29 cellular contexts compared by ENCODE assay signal in genomic region chr12:52312086-52312485, GRCh38. TPM values are rescaled to one million over a fixed set of nuclear protein-coding genes. Genes with fewer than 3 reads are reported as not detected.
"Had no signal": no experiment of that assay in that cellular context is flagged by ENCODE, and none has a peak within 500 bp of the region (broad histone marks: within the 10 kb centered on the region; RNA-seq: fewer than 3 reads in every experiment).

No MANE protein-coding gene starts in this region.

- H3K9me3 Mint-ChIP-seq: effector memory CD8-positive, alpha-beta T cell; memory B cell; mesothelial cell of epicardium; natural killer cell treated with Interleukin-12 subunit alpha and Interleukin-12 subunit beta and Interleukin-15 and Interleukin-18, amount 100 ng/mL, for 72 hours; neural crest cell; stimulated activated naive B cell treated with anti-CD40 and anti-IgM and Interleukin-4, amounts not matched to agents 10 μg/mL and 1 μg/mL and 100 μg/mL, for 72 hours; stimulated activated naive CD8-positive, alpha-beta T cell treated with anti-CD3 and anti-CD28 coated beads, Interleukin-15, Interleukin-2, amounts not matched to agents 100 ng/mL and 50 ng/mL, for 24 hours had no signal

- DNase-seq: cortex of kidney; effector memory CD8-positive, alpha-beta T cell; foreskin fibroblast; gastrocnemius medialis; kidney; mucosa of descending colon; naive B cell; stimulated activated CD4-positive, alpha-beta T cell treated with anti-CD3 and anti-CD28 coated beads, Interleukin-4, amount 100 ng/mL, for 4 hours; stimulated activated naive B cell treated with anti-CD40 and anti-IgM and Interleukin-4, amounts not matched to agents 10 μg/mL and 1 μg/mL and 100 μg/mL, for 72 hours; transverse colon; upper lobe of right lung had no signal

- H3K27ac Mint-ChIP-seq: effector memory CD8-positive, alpha-beta T cell; memory B cell; mesothelial cell of epicardium; naive B cell; natural killer cell treated with Interleukin-12 subunit alpha and Interleukin-12 subunit beta and Interleukin-15 and Interleukin-18, amount 100 ng/mL, for 72 hours; progenitor cell of endocrine pancreas; stimulated activated naive B cell treated with anti-CD40 and anti-IgM and Interleukin-4, amounts not matched to agents 10 μg/mL and 1 μg/mL and 100 μg/mL, for 72 hours; stimulated activated naive CD8-positive, alpha-beta T cell treated with anti-CD3 and anti-CD28 coated beads, Interleukin-15, Interleukin-2, amounts not matched to agents 100 ng/mL and 50 ng/mL, for 24 hours had no signal

- H3K4me3 ChIP-seq: gastrocnemius medialis, lung, mucosa of descending colon, transverse colon, upper lobe of right lung, vagina had no signal

- H3K36me3 Mint-ChIP-seq: memory B cell; mesothelial cell of epicardium; natural killer cell treated with Interleukin-12 subunit alpha and Interleukin-12 subunit beta and Interleukin-15 and Interleukin-18, amount 100 ng/mL, for 72 hours; stimulated activated naive B cell treated with anti-CD40 and anti-IgM and Interleukin-4, amounts not matched to agents 10 μg/mL and 1 μg/mL and 100 μg/mL, for 72 hours had no signal

- H3K4me1 ChIP-seq: upper lobe of right lung had no signal

- H3K4me3 Mint-ChIP-seq: effector memory CD8-positive, alpha-beta T cell; memory B cell; mesothelial cell of epicardium; naive B cell; natural killer cell treated with Interleukin-12 subunit alpha and Interleukin-12 subunit beta and Interleukin-15 and Interleukin-18, amount 100 ng/mL, for 72 hours; neural crest cell; stimulated activated naive B cell treated with anti-CD40 and anti-IgM and Interleukin-4, amounts not matched to agents 10 μg/mL and 1 μg/mL and 100 μg/mL, for 72 hours; stimulated activated naive CD8-positive, alpha-beta T cell treated with anti-CD3 and anti-CD28 coated beads, Interleukin-15, Interleukin-2, amounts not matched to agents 100 ng/mL and 50 ng/mL, for 24 hours had no signal

- H3K36me3 ChIP-seq: gastrocnemius medialis, neutrophil, transverse colon, upper lobe of right lung, vagina had no signal

- H3K27ac ChIP-seq: epithelial cell of prostate, gastrocnemius medialis, neutrophil, parathyroid adenoma, transverse colon, upper lobe of right lung, vagina had no signal

- H3K27me3 ChIP-seq: gastrocnemius medialis, vagina had no signal

- H3K9me3 ChIP-seq: gastrocnemius medialis, mucosa of descending colon, neutrophil, transverse colon, upper lobe of right lung, vagina had no signal

RNA-seq across cellular contexts. Expression of gene KRT83, which starts 9.1 kb away (rescaled TPM):
- total RNA-seq: dermis microvascular lymphatic vessel endothelial cell; esophagus mucosa; glomerular endothelial cell; kidney; left lobe of liver; liver; lung; mesothelial cell of epicardium; mucosa of descending colon; natural killer cell treated with Interleukin-12 subunit alpha and Interleukin-12 subunit beta and Interleukin-15 and Interleukin-18, amount 100 ng/mL, for 72 hours; neural crest cell; omental fat pad; progenitor cell of endocrine pancreas; sciatic nerve; transverse colon; upper lobe of right lung; vagina had no signal
- polyA plus RNA-seq: liver, lung had no signal

RNA-seq across cellular contexts. Expression of gene KRT81, which starts 20.8 kb away (rescaled TPM):
- total RNA-seq: esophagus mucosa, gastrocnemius medialis, glomerular endothelial cell, kidney, liver, mucosa of descending colon, neural crest cell, omental fat pad, progenitor cell of endocrine pancreas, sciatic nerve, transverse colon, upper lobe of right lung, vagina had no signal
- polyA plus RNA-seq: liver had no signal

RNA-seq across cellular contexts. Expression of gene KRT86, which starts 37.6 kb away (rescaled TPM):
- total RNA-seq: esophagus mucosa, glomerular endothelial cell, left lobe of liver, neural crest cell, progenitor cell of endocrine pancreas, vagina had no signal
- polyA plus RNA-seq: liver had no signal

RNA-seq across cellular contexts. Expression of gene KRT85, which starts 55.2 kb away (rescaled TPM):
- total RNA-seq: dermis microvascular lymphatic vessel endothelial cell; esophagus mucosa; gastrocnemius medialis; glomerular endothelial cell; kidney; left lobe of liver; liver; lung; mesothelial cell of epicardium; mucosa of descending colon; natural killer cell treated with Interleukin-12 subunit alpha and Interleukin-12 subunit beta and Interleukin-15 and Interleukin-18, amount 100 ng/mL, for 72 hours; neural crest cell; omental fat pad; progenitor cell of endocrine pancreas; sciatic nerve; transverse colon; upper lobe of right lung; vagina had no signal
- polyA plus RNA-seq: liver, lung had no signal
